Comparison of ENCODE assay signal across 8 cellular contexts in genomic region chr10:92592761-92593552, GRCh38. TPM values are rescaled to one million over a fixed set of nuclear protein-coding genes. Genes with fewer than 3 reads are reported as not detected.
DNase-seq lines count a peak whose midpoint lies in the region; ATAC-seq and TF ChIP-seq lines count a peak whose summit lies in the region.

TSS of gene KIF11 (plus strand) at chr10:92593130. CDS start at chr10:92593376, 246 bp downstream.

- peak; percentile 95 for DNase-seq in Daoy (ENCODE audit: low read depth)
- peak; percentile 84 for DNase-seq in GOT3 (lab: John Stamatoyannopoulos, UW)
- DNase-seq in LoVo (ENCODE audit: low spot score): peak; percentile 95
- DNase-seq in RWPE2 (ENCODE audit: low spot score): peak; percentile 97
- peak; percentile 96 for DNase-seq in activated T-helper 2 cell treated with anti-CD3 and anti-CD28 coated beads, Interferon-gamma antibody, Interleukin-2, Interleukin-4, amounts not matched to agents 10 μg/mL and 5 μg/mL and 100 μg/mL, durations not matched to agents 14 hours and 24 hours and 36 hours (ENCODE audit: low spot score)
- peak; percentile 96 for DNase-seq in fibroblast of peridontal ligament (ENCODE audit: extremely low read depth)
- DNase-seq in natural killer cell: peak; percentile 97
- DNase-seq in stimulated activated naive CD4-positive, alpha-beta T cell treated with Interleukin-2 at 50 U/mL for 16 hours (lab: John Stamatoyannopoulos, UW): peak; percentile 95

- H3K4me3 ChIP-seq in RWPE2 (ENCODE audit: severe bottlenecking): peak within 1 kb of the TSS; percentile 75

- peaks cover 12% of the 10 kb centered on the region for H3K36me3 Mint-ChIP-seq in activated T-helper 2 cell treated with anti-CD3 and anti-CD28 coated beads, Interferon-gamma antibody, Interleukin-2, Interleukin-4, amounts not matched to agents 10 μg/mL and 5 μg/mL and 100 μg/mL, durations not matched to agents 14 hours and 24 hours and 36 hours (ENCODE audit: low read depth)
- no peaks in the 10 kb centered on the region for H3K36me3 Mint-ChIP-seq in natural killer cell

- no peaks in the 10 kb centered on the region for H3K27me3 ChIP-seq in RWPE2 (ENCODE audit: insufficient read depth, poor library complexity, severe bottlenecking)

- peak; percentile 85 for ATAC-seq in RWPE2 (ENCODE audit: low read depth)
- ATAC-seq in natural killer cell: peak; percentile 82 to 93 (median 82)

- intact Hi-C loops in activated T-helper 2 cell treated with anti-CD3 and anti-CD28 coated beads, Interferon-gamma antibody, Interleukin-2, Interleukin-4, amounts not matched to agents 10 μg/mL and 5 μg/mL and 100 μg/mL, durations not matched to agents 14 hours and 24 hours and 36 hours (cut with micrococcal nuclease): loop anchor here (2.0 to 10.0 kb wide), 5 partner anchors 52 to 912 kb away; partner anchors contain the start of gene EXOC6
- intact Hi-C loops in natural killer cell (cut with micrococcal nuclease): loop anchor here (2.0 to 5.0 kb wide), 4 partner anchors 76 to 301 kb away; partner anchors contain the start of genes CPEB3, EXOC6 and MARCHF5

- peaks cover 50% of the 10 kb centered on the region for H3K4me1 Mint-ChIP-seq in activated T-helper 2 cell treated with anti-CD3 and anti-CD28 coated beads, Interferon-gamma antibody, Interleukin-2, Interleukin-4, amounts not matched to agents 10 μg/mL and 5 μg/mL and 100 μg/mL, durations not matched to agents 14 hours and 24 hours and 36 hours (ENCODE audit: low read depth)
- peaks cover 27 to 31% of the 10 kb centered on the region in 2 donors for H3K4me1 Mint-ChIP-seq in natural killer cell

- peak within 1 kb of the TSS; percentile 86 for H3K27ac ChIP-seq in RWPE2 (ENCODE audit: poor library complexity, severe bottlenecking)

- no peaks in the 10 kb centered on the region for H3K27me3 Mint-ChIP-seq in activated T-helper 2 cell treated with anti-CD3 and anti-CD28 coated beads, Interferon-gamma antibody, Interleukin-2, Interleukin-4, amounts not matched to agents 10 μg/mL and 5 μg/mL and 100 μg/mL, durations not matched to agents 14 hours and 24 hours and 36 hours (ENCODE audit: low read depth)
- no peaks in the 10 kb centered on the region for H3K27me3 Mint-ChIP-seq in natural killer cell (ENCODE audit: low read depth in 2 of 2)

- H3K27ac Mint-ChIP-seq in activated T-helper 2 cell treated with anti-CD3 and anti-CD28 coated beads, Interferon-gamma antibody, Interleukin-2, Interleukin-4, amounts not matched to agents 10 μg/mL and 5 μg/mL and 100 μg/mL, durations not matched to agents 14 hours and 24 hours and 36 hours: peak within 1 kb of the TSS; percentile 100
- peak within 1 kb of the TSS; percentile 99 to 100 for H3K27ac Mint-ChIP-seq in natural killer cell

- no peaks in the 10 kb centered on the region for H3K9me3 ChIP-seq in RWPE2 (ENCODE audit: severe bottlenecking)

- no peaks in the 10 kb centered on the region for H3K9me3 Mint-ChIP-seq in activated T-helper 2 cell treated with anti-CD3 and anti-CD28 coated beads, Interferon-gamma antibody, Interleukin-2, Interleukin-4, amounts not matched to agents 10 μg/mL and 5 μg/mL and 100 μg/mL, durations not matched to agents 14 hours and 24 hours and 36 hours
- no peaks in the 10 kb centered on the region for H3K9me3 Mint-ChIP-seq in natural killer cell

- H3K4me3 Mint-ChIP-seq in activated T-helper 2 cell treated with anti-CD3 and anti-CD28 coated beads, Interferon-gamma antibody, Interleukin-2, Interleukin-4, amounts not matched to agents 10 μg/mL and 5 μg/mL and 100 μg/mL, durations not matched to agents 14 hours and 24 hours and 36 hours (ENCODE audit: low read depth): peak within 1 kb of the TSS; percentile 91
- peak within 1 kb of the TSS; percentile 99 for H3K4me3 Mint-ChIP-seq in natural killer cell

- peaks cover 13% of the 10 kb centered on the region for H3K4me1 ChIP-seq in RWPE2 (ENCODE audit: insufficient read depth, poor library complexity, severe bottlenecking)

- peaks cover 11% of the 10 kb centered on the region for H3K36me3 ChIP-seq in RWPE2 (ENCODE audit: low read depth)

- TF ChIP-seq CTCF in RWPE2 (IDR thresholded peaks at IDR 0.05; ENCODE audit: poor library complexity, severe bottlenecking) (no peak), natural killer cell (IDR thresholded peaks at IDR 0.05) (no peak)

RNA-seq across cellular contexts. Expression of gene KIF11, which starts in this region (rescaled TPM):
- 53.8 and 63.8 TPM in 2 replicates for total RNA-seq in Daoy (2014; rRNA removed; shearing (Covaris generic))
- total RNA-seq in activated T-helper 2 cell treated with anti-CD3 and anti-CD28 coated beads, Interferon-gamma antibody, Interleukin-2, Interleukin-4, amounts not matched to agents 10 μg/mL and 5 μg/mL and 100 μg/mL, durations not matched to agents 14 hours and 24 hours and 36 hours: 41.4 and 44.9 TPM in 2 replicates
- 1 to 10 TPM; 1.3 to 2.4 (median 1.9) TPM for total RNA-seq in natural killer cell

Comparison
In these comparisons a context has a peak if more than half of its experiments do, and no peak if none do; other contexts are left out.
1. Peak in every context shown above with its lines: DNase-seq, ATAC-seq, H3K4me3 ChIP-seq and H3K27ac ChIP-seq.
2. RNA of gene KIF11 (total RNA-seq): 53.8 to 63.8 TPM in Daoy and 41.4 to 44.9 TPM in activated T-helper 2 cell treated with anti-CD3 and anti-CD28 coated beads, Interferon-gamma antibody, Interleukin-2, Interleukin-4, amounts not matched to agents 10 μg/mL and 5 μg/mL and 100 μg/mL, durations not matched to agents 14 hours and 24 hours and 36 hours; 1.3 to 2.4 TPM in natural killer cell; every median in the first group is over 10 times any median in the second.